15 cellular contexts compared by ENCODE assay signal in genomic region chr12:53443955-53444354, GRCh38. TPM values are rescaled to one million over a fixed set of nuclear protein-coding genes. Genes with fewer than 3 reads are reported as not detected.
A peak's percentile ranks its signal among the peaks of the same experiment; 100 is the strongest.
DNase-seq lines count a peak whose midpoint lies in the region; ATAC-seq, FAIRE-seq and TF ChIP-seq lines count a peak whose summit lies in the region.
"Had no signal": no experiment of that assay in that cellular context is flagged by ENCODE, and none has a peak within 500 bp of the region (broad histone marks: within the 10 kb centered on the region; RNA-seq: fewer than 3 reads in every experiment).

No MANE protein-coding gene starts in this region.

- peak overlapping the region in 1 of 2 donors; percentile 75 for H3K9ac ChIP-seq in kidney (ENCODE audit: low read length in 2 of 2)

- DNase-seq in MCF 10A (ENCODE audit: unreplicated experiment) (no peak), breast epithelium (ENCODE audit: low spot score in 2 of 2) (no peak), kidney (no peak), NCI-H1092 (lab: John Stamatoyannopoulos, UW) (no peak), activated gamma-delta T cell treated with Interleukin-2 at 50 U/mL for 16 hours (no peak), H7 (no peak)
- no peak for DNase-seq in activated CD4-positive, alpha-beta memory T cell treated with anti-CD3 and anti-CD28 coated beads for 36 hours
- DNase-seq: activated CD4-positive, alpha-beta T cell treated with anti-CD3 and anti-CD28 coated beads, Interleukin-2, amount 50 U/mL, for 48 hours; BE2C; NCI-H1436 treated with DMSO at 0.1 percent for 48 hours had no signal

- TF ChIP-seq CTCF in MCF 10A (IDR thresholded peaks at IDR 0.05; ENCODE audit: unreplicated experiment) (no peak), breast epithelium (IDR thresholded peaks at IDR 0.05) (no peak), kidney (IDR thresholded peaks at IDR 0.05; ENCODE audit: borderline replicate concordance, extremely low read depth, insufficient read depth) (no peak)

- POLR2A ChIA-PET in MCF 10A (lab: Yijun Ruan, JAX) = no interaction called here
- POLR2A ChIA-PET in activated CD4-positive, alpha-beta memory T cell treated with anti-CD3 and anti-CD28 coated beads for 36 hours (lab: Charles Lee) = no interaction called here

- H3K27ac Mint-ChIP-seq in MCF 10A (ENCODE audit: low read depth, unreplicated experiment) = no peak overlapping the region
- H3K27ac Mint-ChIP-seq in activated CD4-positive, alpha-beta memory T cell treated with anti-CD3 and anti-CD28 coated beads for 36 hours = peak overlapping the region; percentile 26

- H3K4me1 ChIP-seq in breast epithelium = peaks cover 0 to 14% of the 10 kb centered on the region in 2 donors
- H3K4me1 ChIP-seq in kidney (ENCODE audit: control insufficient read depth in 1 of 2, insufficient read depth in 1 of 2, low read depth in 1 of 2, low read length in 2 of 2) = peaks cover 5 to 14% of the 10 kb centered on the region in 2 donors
- H3K4me1 ChIP-seq: BE2C had no signal

- peak overlapping the region; percentile 95 for H3K4me3 Mint-ChIP-seq in MCF 10A (ENCODE audit: unreplicated experiment)
- peak overlapping the region; percentile 2 for H3K4me3 Mint-ChIP-seq in activated CD4-positive, alpha-beta memory T cell treated with anti-CD3 and anti-CD28 coated beads for 36 hours

- no peaks in the 10 kb centered on the region for H3K9me3 Mint-ChIP-seq in MCF 10A (ENCODE audit: unreplicated experiment)
- no peaks in the 10 kb centered on the region for H3K9me3 Mint-ChIP-seq in activated CD4-positive, alpha-beta memory T cell treated with anti-CD3 and anti-CD28 coated beads for 36 hours

- TF ChIP-seq POLR2A in breast epithelium (IDR thresholded peaks at IDR 0.05) = no peak

- H3K9me3 ChIP-seq in breast epithelium = no peaks in the 10 kb centered on the region
- H3K9me3 ChIP-seq in kidney (ENCODE audit: control insufficient read depth in 1 of 2, low read length in 2 of 2) = no peaks in the 10 kb centered on the region

- no peaks in the 10 kb centered on the region for H3K27me3 Mint-ChIP-seq in MCF 10A (ENCODE audit: insufficient read depth, unreplicated experiment)
- no peaks in the 10 kb centered on the region for H3K27me3 Mint-ChIP-seq in activated CD4-positive, alpha-beta memory T cell treated with anti-CD3 and anti-CD28 coated beads for 36 hours

- H3K36me3 Mint-ChIP-seq in MCF 10A (ENCODE audit: insufficient read depth, unreplicated experiment) = peaks cover 55% of the 10 kb centered on the region
- H3K36me3 Mint-ChIP-seq in activated CD4-positive, alpha-beta memory T cell treated with anti-CD3 and anti-CD28 coated beads for 36 hours = peaks cover 37% of the 10 kb centered on the region

- BruUV-seq in MCF 10A (replicated peaks; lab: Mats Ljungman, UMichigan) = no TSS peak

- no peak overlapping the region for H3K4me3 ChIP-seq in breast epithelium
- peak overlapping the region; percentile 70 to 100 for H3K4me3 ChIP-seq in kidney (ENCODE audit: low read length in 2 of 2)
- no peak overlapping the region for H3K4me3 ChIP-seq in H7 (ENCODE audit: insufficient read depth, low read depth, low read length)

- H3K36me3 ChIP-seq in breast epithelium (peaks cover 6% of the 10 kb centered on the region), kidney (ENCODE audit: control insufficient read depth in 1 of 2, insufficient read depth in 2 of 2, low read length in 2 of 2) (peaks cover 12 to 18% of the 10 kb centered on the region in 2 donors), H7 (replicated peaks; ENCODE audit: control insufficient read depth, insufficient read depth, low read length) (peaks cover 9% of the 10 kb centered on the region)

- CTCF ChIA-PET in MCF 10A (lab: Yijun Ruan, JAX) = interaction anchor here (0.7 kb wide), 1 partner anchor 987 kb away, joined by 3 read pairs; no protein-coding TSS in a partner anchor
- CTCF ChIA-PET in activated CD4-positive, alpha-beta memory T cell treated with anti-CD3 and anti-CD28 coated beads for 36 hours (lab: Charles Lee) = no interaction called here

- peaks cover 18% of the 10 kb centered on the region for H3K4me1 Mint-ChIP-seq in MCF 10A (ENCODE audit: insufficient read depth, unreplicated experiment)
- H3K4me1 Mint-ChIP-seq in activated CD4-positive, alpha-beta memory T cell treated with anti-CD3 and anti-CD28 coated beads for 36 hours (ENCODE audit: low read depth) = peaks cover 37% of the 10 kb centered on the region

- intact Hi-C loops in MCF 10A (cut with micrococcal nuclease) = loop anchor here (2.0 kb wide), 1 partner anchor 61 kb away; no protein-coding TSS in a partner anchor
- intact Hi-C loops in breast epithelium (cut with DNase I; ENCODE audit: low total_unique reads) = no loop called here
- intact Hi-C loops in activated CD4-positive, alpha-beta memory T cell treated with anti-CD3 and anti-CD28 coated beads for 36 hours (cut with micrococcal nuclease) = no loop called here
- intact Hi-C loops in kidney (cut with DNase I) = no loop called here

- H3K27me3 ChIP-seq in breast epithelium = no peaks in the 10 kb centered on the region
- no peaks in the 10 kb centered on the region for H3K27me3 ChIP-seq in H7 (ENCODE audit: control insufficient read depth, insufficient read depth, low read length)
- H3K27me3 ChIP-seq: BE2C had no signal

- ATAC-seq in GM21528 (IDR thresholded peaks at IDR 0.05; ENCODE audit: low FRiP score, unreplicated experiment) = no peak
- ATAC-seq: sciatic nerve had no signal

- no peak overlapping the region for H3K27ac ChIP-seq in breast epithelium
- H3K27ac ChIP-seq in kidney (ENCODE audit: low read depth in 2 of 2, low read length in 2 of 2) = peak overlapping the region; percentile 57 to 62
- H3K27ac ChIP-seq: epithelial cell of prostate had no signal

- FAIRE-seq in kidney (lab: Jason Lieb, UNC) = no peak
- FAIRE-seq: HTR-8/SVneo, urothelium cell line had no signal

RNA-seq across cellular contexts. Expression of gene PRR13, which starts 2.4 kb away (rescaled TPM):
- total RNA-seq in MCF 10A (2022) (147 and 173 TPM in 2 replicates), breast epithelium (10 to 100 TPM; 57.1 to 65.1 (median 61.0) TPM), kidney (226 TPM)
- 100 to 1,000 TPM; 218 to 221 TPM for total RNA-seq in activated CD4-positive, alpha-beta memory T cell treated with anti-CD3 and anti-CD28 coated beads for 36 hours
- 889 TPM for polyA plus RNA-seq in kidney (ENCODE audit: insufficient read depth, low read depth, low replicate concordance)
- 87.1 and 130 TPM in 2 replicates for total RNA-seq in H7 (2014; rRNA removed; shearing (Covaris generic))

RNA-seq across cellular contexts. Expression of gene PCBP2, which starts 7.9 kb away (rescaled TPM):
- 994 and 1,037 TPM in 2 replicates for total RNA-seq in MCF 10A (2022)
- total RNA-seq in breast epithelium = 100 to 1,000 TPM; 512 to 722 (median 529) TPM
- 100 to 1,000 TPM; 897 to 926 TPM for total RNA-seq in activated CD4-positive, alpha-beta memory T cell treated with anti-CD3 and anti-CD28 coated beads for 36 hours
- 732 TPM for total RNA-seq in kidney
- 597 TPM for polyA plus RNA-seq in kidney (ENCODE audit: insufficient read depth, low read depth, low replicate concordance)
- total RNA-seq in H7 (2014; rRNA removed; shearing (Covaris generic)) = 196 and 207 TPM in 2 replicates

RNA-seq across cellular contexts. Expression of gene AMHR2, which starts 20.3 kb away (rescaled TPM):
- total RNA-seq in MCF 10A (2022) = not detected in 2 replicates
- total RNA-seq in breast epithelium = under 1 TPM in 1 of 3 donors, not detected in 2; 0.15 TPM
- total RNA-seq in activated CD4-positive, alpha-beta memory T cell treated with anti-CD3 and anti-CD28 coated beads for 36 hours = not detected
- not detected for total RNA-seq in kidney
- not detected for polyA plus RNA-seq in kidney (ENCODE audit: insufficient read depth, low read depth, low replicate concordance)
- 0.52 and 1.6 TPM in 2 replicates for total RNA-seq in H7 (2014; rRNA removed; shearing (Covaris generic))
- total RNA-seq: sciatic nerve had no signal

RNA-seq across cellular contexts. Expression of gene MAP3K12, which starts 55.3 kb away (rescaled TPM):
- total RNA-seq in MCF 10A (2022) = 4.6 and 5.9 TPM in 2 replicates
- 10 to 100 TPM; 16.4 to 28.8 (median 24.6) TPM for total RNA-seq in breast epithelium
- total RNA-seq in activated CD4-positive, alpha-beta memory T cell treated with anti-CD3 and anti-CD28 coated beads for 36 hours = 10 to 100 TPM; 13.0 to 14.7 TPM
- 21.8 TPM for total RNA-seq in kidney
- polyA plus RNA-seq in kidney (ENCODE audit: insufficient read depth, low read depth, low replicate concordance) = 15.2 TPM
- total RNA-seq in H7 (2014; rRNA removed; shearing (Covaris generic)) = 8.0 and 8.7 TPM in 2 replicates

RNA-seq across cellular contexts. Expression of gene TARBP2, which starts 57.1 kb away (rescaled TPM):
- total RNA-seq in MCF 10A (2022) (26.4 and 27.8 TPM in 2 replicates), breast epithelium (10 to 100 TPM; 24.8 to 45.1 (median 37.0) TPM), kidney (32.5 TPM)
- 10 to 100 TPM; 27.5 to 29.7 TPM for total RNA-seq in activated CD4-positive, alpha-beta memory T cell treated with anti-CD3 and anti-CD28 coated beads for 36 hours
- polyA plus RNA-seq in kidney (ENCODE audit: insufficient read depth, low read depth, low replicate concordance) = 36.3 TPM
- total RNA-seq in H7 (2014; rRNA removed; shearing (Covaris generic)) = 76.4 and 80.5 TPM in 2 replicates

Comparison
In these comparisons a context has a peak if more than half of its experiments do, and no peak if none do; other contexts are left out.
1. H3K27ac ChIP-seq: peak in kidney (2 of 2); none in breast epithelium (0 of 2).
2. H3K4me3 ChIP-seq: peak in kidney (2 of 2); none in breast epithelium (0 of 3) and H7 (single experiment).